Comparison of ENCODE assay signal across 1 cellular context in genomic region chr1:205321959-205322283, GRCh38.
TF ChIP-seq lines count a peak whose summit lies in the region.

No MANE protein-coding gene starts in this region.

TF ChIP-seq in WTC11, 78 proteins besides CTCF, POLR2A, EP300 and RAD21 (continued from another document):
- TF ChIP-seq USF2 (CRISPR knock-in tag; IDR thresholded peaks at IDR 0.05) (no peak), RELA (CRISPR knock-in tag; IDR thresholded peaks at IDR 0.05; ENCODE audit: borderline replicate concordance) (no peak), ZMAT4 (CRISPR knock-in tag; IDR thresholded peaks at IDR 0.05) (no peak), ZNF232 (CRISPR knock-in tag; IDR thresholded peaks at IDR 0.05) (no peak), NR2C2 (CRISPR knock-in tag; IDR thresholded peaks at IDR 0.05) (no peak), GRHL2 (CRISPR knock-in tag; IDR thresholded peaks at IDR 0.05; ENCODE audit: insufficient replicate concordance, severe bottlenecking) (no peak), HMGA2 (CRISPR knock-in tag; IDR thresholded peaks at IDR 0.05) (no peak), ERG (CRISPR knock-in tag; IDR thresholded peaks at IDR 0.05) (no peak), FOXP1 (CRISPR knock-in tag; IDR thresholded peaks at IDR 0.05; ENCODE audit: borderline replicate concordance) (no peak), IRF2 (CRISPR knock-in tag; IDR thresholded peaks at IDR 0.05; ENCODE audit: borderline replicate concordance, low read depth) (no peak), KAT7 (CRISPR knock-in tag; IDR thresholded peaks at IDR 0.05; ENCODE audit: borderline replicate concordance) (no peak), ZNF425 (CRISPR knock-in tag; conservative IDR thresholded peaks at IDR 0.05) (no peak)
TF ChIP-seq in WTC11: peak in this region for 0.
